ENCODE assay signal across 8 cellular contexts in the genomic region with DNA sequence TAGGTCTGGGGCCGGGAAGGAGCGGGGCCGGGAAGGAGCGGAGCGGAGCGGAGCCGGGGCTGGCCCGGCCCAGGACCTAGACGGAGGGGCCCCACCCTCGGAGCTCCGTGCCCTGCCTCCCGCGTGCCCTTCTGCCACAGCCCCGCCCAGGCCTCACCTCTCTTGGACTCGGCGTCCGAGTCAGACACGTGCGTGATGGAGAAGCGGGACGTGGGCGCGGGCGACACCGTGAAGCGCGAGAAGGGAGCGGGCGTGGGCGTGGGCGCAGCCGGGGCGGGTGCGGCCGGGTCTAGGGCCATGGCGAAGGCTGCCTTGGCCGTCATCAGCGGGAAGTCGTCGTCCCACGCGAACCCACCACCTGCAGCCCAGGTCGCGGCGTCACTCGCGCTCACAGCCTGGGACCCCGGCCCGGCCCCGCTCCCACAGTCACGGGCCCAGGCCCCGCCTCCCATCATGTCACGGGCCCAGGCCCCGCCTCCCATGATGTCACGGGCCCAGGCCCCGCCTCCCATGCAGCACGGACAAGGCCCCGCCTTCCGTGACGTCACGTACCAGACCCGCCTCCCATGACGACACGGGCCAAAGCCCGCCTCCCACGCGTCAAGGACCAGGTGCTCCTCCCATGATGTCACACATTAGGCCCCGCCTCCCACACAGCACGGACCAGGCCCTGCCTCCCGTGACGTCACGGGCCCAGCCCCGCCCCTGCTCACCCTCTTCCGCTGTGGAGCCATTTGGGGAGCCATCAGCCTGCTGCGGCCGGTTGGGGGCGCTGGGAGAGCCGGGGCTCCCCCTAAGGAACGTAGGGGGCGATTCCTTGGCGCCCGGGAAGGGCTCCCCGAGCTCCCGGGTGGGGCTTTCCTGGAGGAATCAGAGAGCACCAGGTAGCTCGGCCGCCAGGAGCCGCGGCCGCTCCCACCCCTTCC. TPM values are rescaled to one million over a fixed set of nuclear protein-coding genes. Genes with fewer than 3 reads are reported as not detected.
DNase-seq lines count a peak whose midpoint lies in the region; ATAC-seq, FAIRE-seq and TF ChIP-seq lines count a peak whose summit lies in the region.

No MANE protein-coding gene starts in this region.

- no peaks in the 10 kb centered on the region for H3K36me3 Mint-ChIP-seq in activated T-helper 2 cell treated with anti-CD3 and anti-CD28 coated beads, Interferon-gamma antibody, Interleukin-2, Interleukin-4, amounts not matched to agents 10 μg/mL and 5 μg/mL and 100 μg/mL, durations not matched to agents 14 hours and 24 hours and 36 hours (ENCODE audit: low read depth)
- H3K36me3 Mint-ChIP-seq in natural killer cell: no peaks in the 10 kb centered on the region
- no peaks in the 10 kb centered on the region for H3K36me3 Mint-ChIP-seq in stimulated activated naive B cell treated with anti-CD40 and anti-IgM and Interleukin-4, amounts not matched to agents 10 μg/mL and 1 μg/mL and 100 μg/mL, for 72 hours

- H3K4me3 Mint-ChIP-seq in activated T-helper 2 cell treated with anti-CD3 and anti-CD28 coated beads, Interferon-gamma antibody, Interleukin-2, Interleukin-4, amounts not matched to agents 10 μg/mL and 5 μg/mL and 100 μg/mL, durations not matched to agents 14 hours and 24 hours and 36 hours (ENCODE audit: low read depth): peak overlapping the region; percentile 69
- peak overlapping the region; percentile 81 for H3K4me3 Mint-ChIP-seq in natural killer cell
- H3K4me3 Mint-ChIP-seq in stimulated activated naive B cell treated with anti-CD40 and anti-IgM and Interleukin-4, amounts not matched to agents 10 μg/mL and 1 μg/mL and 100 μg/mL, for 72 hours: peak overlapping the region; percentile 79 to 85

- ATAC-seq in HG03280 (IDR thresholded peaks at IDR 0.05; ENCODE audit: unreplicated experiment): peak; percentile 47
- peak; percentile 86 to 90 (median 87) for ATAC-seq in natural killer cell
- peak; percentile 78 to 82 for ATAC-seq in stimulated activated naive B cell treated with anti-CD40 and anti-IgM and Interleukin-4, amounts not matched to agents 10 μg/mL and 1 μg/mL and 100 μg/mL, for 72 hours (replicated peaks)
- no peak for ATAC-seq in GM21381 (IDR thresholded peaks at IDR 0.05; ENCODE audit: unreplicated experiment)

- TF ChIP-seq CTCF in natural killer cell (IDR thresholded peaks at IDR 0.05): no peak

- FAIRE-seq in RCC 7860 (lab: Jason Lieb, UNC): no peak

- H3K27me3 Mint-ChIP-seq in activated T-helper 2 cell treated with anti-CD3 and anti-CD28 coated beads, Interferon-gamma antibody, Interleukin-2, Interleukin-4, amounts not matched to agents 10 μg/mL and 5 μg/mL and 100 μg/mL, durations not matched to agents 14 hours and 24 hours and 36 hours (ENCODE audit: low read depth): no peaks in the 10 kb centered on the region
- H3K27me3 Mint-ChIP-seq in natural killer cell (ENCODE audit: low read depth in 2 of 2): no peaks in the 10 kb centered on the region
- H3K27me3 Mint-ChIP-seq in stimulated activated naive B cell treated with anti-CD40 and anti-IgM and Interleukin-4, amounts not matched to agents 10 μg/mL and 1 μg/mL and 100 μg/mL, for 72 hours: peaks cover 8 to 15% of the 10 kb centered on the region in 2 donors

- peak overlapping the region; percentile 53 for H3K27ac Mint-ChIP-seq in activated T-helper 2 cell treated with anti-CD3 and anti-CD28 coated beads, Interferon-gamma antibody, Interleukin-2, Interleukin-4, amounts not matched to agents 10 μg/mL and 5 μg/mL and 100 μg/mL, durations not matched to agents 14 hours and 24 hours and 36 hours
- H3K27ac Mint-ChIP-seq in natural killer cell: peak overlapping the region; percentile 75 to 92
- peak overlapping the region; percentile 88 for H3K27ac Mint-ChIP-seq in stimulated activated naive B cell treated with anti-CD40 and anti-IgM and Interleukin-4, amounts not matched to agents 10 μg/mL and 1 μg/mL and 100 μg/mL, for 72 hours

- H3K9me3 Mint-ChIP-seq in activated T-helper 2 cell treated with anti-CD3 and anti-CD28 coated beads, Interferon-gamma antibody, Interleukin-2, Interleukin-4, amounts not matched to agents 10 μg/mL and 5 μg/mL and 100 μg/mL, durations not matched to agents 14 hours and 24 hours and 36 hours: no peaks in the 10 kb centered on the region
- H3K9me3 Mint-ChIP-seq in natural killer cell: no peaks in the 10 kb centered on the region
- no peaks in the 10 kb centered on the region for H3K9me3 Mint-ChIP-seq in stimulated activated naive B cell treated with anti-CD40 and anti-IgM and Interleukin-4, amounts not matched to agents 10 μg/mL and 1 μg/mL and 100 μg/mL, for 72 hours

- intact Hi-C loops in activated T-helper 2 cell treated with anti-CD3 and anti-CD28 coated beads, Interferon-gamma antibody, Interleukin-2, Interleukin-4, amounts not matched to agents 10 μg/mL and 5 μg/mL and 100 μg/mL, durations not matched to agents 14 hours and 24 hours and 36 hours (cut with micrococcal nuclease): no loop called here
- intact Hi-C loops in natural killer cell (cut with micrococcal nuclease): no loop called here

- peak in 12 of 14 donors; percentile 46 to 91 (median 78) for DNase-seq in C1 segment of cervical spinal cord (lab: John Stamatoyannopoulos, UW)
- DNase-seq in RCC 7860 (ENCODE audit: low spot score): peak; percentile 34
- peak; percentile 86 for DNase-seq in activated T-helper 2 cell treated with anti-CD3 and anti-CD28 coated beads, Interferon-gamma antibody, Interleukin-2, Interleukin-4, amounts not matched to agents 10 μg/mL and 5 μg/mL and 100 μg/mL, durations not matched to agents 14 hours and 24 hours and 36 hours (ENCODE audit: low spot score)
- DNase-seq in fibroblast of peridontal ligament (ENCODE audit: extremely low read depth): peak; percentile 85
- peak; percentile 93 for DNase-seq in natural killer cell
- DNase-seq in stimulated activated naive B cell treated with anti-CD40 and anti-IgM and Interleukin-4, amounts not matched to agents 10 μg/mL and 1 μg/mL and 100 μg/mL, for 72 hours: peak; percentile 81

- peaks cover 4% of the 10 kb centered on the region for H3K4me1 Mint-ChIP-seq in activated T-helper 2 cell treated with anti-CD3 and anti-CD28 coated beads, Interferon-gamma antibody, Interleukin-2, Interleukin-4, amounts not matched to agents 10 μg/mL and 5 μg/mL and 100 μg/mL, durations not matched to agents 14 hours and 24 hours and 36 hours (ENCODE audit: low read depth)
- H3K4me1 Mint-ChIP-seq in natural killer cell: peaks cover 0 to 13% of the 10 kb centered on the region in 2 donors
- H3K4me1 Mint-ChIP-seq in stimulated activated naive B cell treated with anti-CD40 and anti-IgM and Interleukin-4, amounts not matched to agents 10 μg/mL and 1 μg/mL and 100 μg/mL, for 72 hours: peaks cover 9 to 12% of the 10 kb centered on the region in 2 donors

RNA-seq across cellular contexts. Expression of a gene that starts 45.8 kb away (rescaled TPM):
- not detected in 2 replicates for total RNA-seq in activated T-helper 2 cell treated with anti-CD3 and anti-CD28 coated beads, Interferon-gamma antibody, Interleukin-2, Interleukin-4, amounts not matched to agents 10 μg/mL and 5 μg/mL and 100 μg/mL, durations not matched to agents 14 hours and 24 hours and 36 hours
- total RNA-seq in natural killer cell: not detected

RNA-seq across cellular contexts. Expression of a gene that starts 46.5 kb away (rescaled TPM):
- 0.48 and 0.89 TPM in 2 replicates for total RNA-seq in activated T-helper 2 cell treated with anti-CD3 and anti-CD28 coated beads, Interferon-gamma antibody, Interleukin-2, Interleukin-4, amounts not matched to agents 10 μg/mL and 5 μg/mL and 100 μg/mL, durations not matched to agents 14 hours and 24 hours and 36 hours
- 10 to 100 TPM in 2 of 3 donors, 1 to 10 TPM in 1; 8.5 to 13.7 (median 10.4) TPM for total RNA-seq in natural killer cell

Comparison
In these comparisons a context has a peak if more than half of its experiments do, and no peak if none do; other contexts are left out.
1. DNase-seq: peak in every context shown above with its lines; median percentile 93 in natural killer cell; 86 in activated T-helper 2 cell treated with anti-CD3 and anti-CD28 coated beads, Interferon-gamma antibody, Interleukin-2, Interleukin-4, amounts not matched to agents 10 μg/mL and 5 μg/mL and 100 μg/mL, durations not matched to agents 14 hours and 24 hours and 36 hours; 85 in fibroblast of peridontal ligament; 81 in stimulated activated naive B cell treated with anti-CD40 and anti-IgM and Interleukin-4, amounts not matched to agents 10 μg/mL and 1 μg/mL and 100 μg/mL, for 72 hours; 78 in C1 segment of cervical spinal cord; 34 in RCC 7860.